In genomic region chr4:119715490-119716445, GRCh38 we compare ENCODE assay signal across 30 cellular contexts.
"Had no signal": no experiment of that assay in that cellular context is flagged by ENCODE, and none has a peak within 500 bp of the region (broad histone marks: within the 10 kb centered on the region; RNA-seq: fewer than 3 reads in every experiment).

No MANE protein-coding gene starts in this region.

- DNase-seq: activated CD4-positive, alpha-beta memory T cell treated with anti-CD3 and anti-CD28 coated beads, Interleukin-2, amount 10 ng/mL, durations not matched to agents 7 days and 5 days; activated CD4-positive, alpha-beta T cell treated with anti-CD3 and anti-CD28 coated beads, Interleukin-2, amount 10 ng/mL, durations not matched to agents 7 days and 5 days; activated CD4-positive, CD25-positive, alpha-beta regulatory T cell treated with anti-CD3 and anti-CD28 coated beads, Interleukin-2, amount 50 U/mL, for 72 hours; activated CD8-positive, alpha-beta memory T cell treated with anti-CD3 and anti-CD28 coated beads, Interleukin-2, amount 50 U/mL, for 48 hours; activated gamma-delta T cell; activated naive CD4-positive, alpha-beta T cell treated with anti-CD3 and anti-CD28 coated beads, Interleukin-2, amount 10 ng/mL, durations not matched to agents 7 days and 5 days; activated naive CD8-positive, alpha-beta T cell treated with anti-CD3 and anti-CD28 coated beads, Interleukin-2, amount 10 ng/mL, durations not matched to agents 7 days and 5 days; activated T-cell treated with anti-CD3 and anti-CD28 coated beads, Interleukin-2, amount 50 U/mL, for 24 hours; cerebellar nuclear complex; foreskin fibroblast; head of caudate nucleus; hippocampal formation; left cardiac atrium; mammary epithelial cell; naive thymus-derived CD8-positive, alpha-beta T cell; nucleus accumbens; pancreas; retina; stimulated activated CD4-positive, alpha-beta T cell treated with anti-CD3 and anti-CD28 coated beads, Interleukin-15, amount 100 ng/mL, for 24 hours; stimulated activated CD4-positive, alpha-beta T cell treated with anti-CD3 and anti-CD28 coated beads, Interleukin-2, amount 100 ng/mL, for 24 hours; stimulated activated naive B cell treated with anti-CD40 and anti-IgM and Interleukin-4, amounts not matched to agents 10 μg/mL and 1 μg/mL and 100 μg/mL, for 72 hours; stomach; T-helper 9 cell; thyroid gland; upper lobe of right lung had no signal

- H3K36me3 ChIP-seq: ascending aorta, cardiac muscle cell, pancreas, prostate gland, stomach, thyroid gland, upper lobe of right lung had no signal

- H3K27ac ChIP-seq: ascending aorta, cardiac muscle cell, coronary artery, pancreas, prostate gland, stomach, thyroid gland, upper lobe of right lung had no signal

- H3K4me3 ChIP-seq: ascending aorta, cardiac muscle cell, coronary artery, pancreas, prostate gland, stomach, thyroid gland, upper lobe of right lung had no signal

- H3K4me1 ChIP-seq: ascending aorta, pancreas, prostate gland, stomach, thyroid gland, upper lobe of right lung had no signal

- H3K9me3 ChIP-seq: pancreas, prostate gland, thyroid gland had no signal

- H3K27me3 ChIP-seq: ascending aorta, cardiac muscle cell, pancreas, stomach, thyroid gland, upper lobe of right lung had no signal

- ATAC-seq: esophagus mucosa; left cardiac atrium; naive thymus-derived CD8-positive, alpha-beta T cell; pancreas; stimulated activated naive B cell treated with anti-CD40 and anti-IgM and Interleukin-4, amounts not matched to agents 10 μg/mL and 1 μg/mL and 100 μg/mL, for 72 hours; upper lobe of right lung had no signal
